ENCODE assay signal across 2 cellular contexts in genomic region chr12:7856516-7856915, GRCh38.
TF ChIP-seq lines count a peak whose summit lies in the region.

No MANE protein-coding gene starts in this region.

TF ChIP-seq in IMR-90, 13 proteins besides CTCF, POLR2A, EP300 and RAD21:
- no peak for TF ChIP-seq RCOR1 (IDR thresholded peaks at IDR 0.05; ENCODE audit: insufficient replicate concordance, low read length)
- no peak for TF ChIP-seq CEBPB (IDR thresholded peaks at IDR 0.05; ENCODE audit: low read depth, low read length)
- TF ChIP-seq ELK1 (IDR thresholded peaks at IDR 0.05; ENCODE audit: borderline replicate concordance, low read depth, low read length) = no peak
- no peak for TF ChIP-seq BHLHE40 (IDR thresholded peaks at IDR 0.05; ENCODE audit: low read depth, low read length)
- no peak for TF ChIP-seq NFE2L2 (IDR thresholded peaks at IDR 0.05; ENCODE audit: low read depth, low read length)
- TF ChIP-seq MXI1 (IDR thresholded peaks at IDR 0.05; ENCODE audit: borderline replicate concordance, low read depth, low read length) = no peak
- TF ChIP-seq SMC3 (IDR thresholded peaks at IDR 0.05; ENCODE audit: low read depth, low read length) = no peak
- TF ChIP-seq RFX5 (IDR thresholded peaks at IDR 0.05; ENCODE audit: low read depth, low read length) = no peak
- no peak for TF ChIP-seq MAZ (IDR thresholded peaks at IDR 0.05; ENCODE audit: borderline replicate concordance, low read depth, low read length)
- TF ChIP-seq FOS (IDR thresholded peaks at IDR 0.05; ENCODE audit: low read depth, low read length) = no peak
- TF ChIP-seq MAFK (IDR thresholded peaks at IDR 0.05; ENCODE audit: low read depth, low read length) = no peak
- TF ChIP-seq USF2 (IDR thresholded peaks at IDR 0.05; ENCODE audit: low read depth, low read length) = no peak
- TF ChIP-seq CHD1 (IDR thresholded peaks at IDR 0.05; ENCODE audit: low read depth, low read length) = no peak

TF ChIP-seq in H1, 55 proteins besides CTCF, POLR2A, EP300 and RAD21:
- TF ChIP-seq CBX5 (IDR thresholded peaks at IDR 0.05; ENCODE audit: low read depth, low read length) = no peak
- TF ChIP-seq CBX8 (IDR thresholded peaks at IDR 0.05; ENCODE audit: borderline replicate concordance, low read depth, low read length) = no peak
- TF ChIP-seq YY1 (IDR thresholded peaks at IDR 0.05; ENCODE audit: low read depth, low read length) = no peak
- no peak for TF ChIP-seq ATF2 (IDR thresholded peaks at IDR 0.05; ENCODE audit: low read length)
- no peak for TF ChIP-seq NRF1 (IDR thresholded peaks at IDR 0.05; ENCODE audit: low read depth, low read length)
- TF ChIP-seq PHF8 (conservative IDR thresholded peaks at IDR 0.05; ENCODE audit: low read depth, low read length) = no peak
- no peak for TF ChIP-seq GTF2F1 (IDR thresholded peaks at IDR 0.05; ENCODE audit: borderline replicate concordance, low read depth, low read length)
- TF ChIP-seq EZH2 (IDR thresholded peaks at IDR 0.05; ENCODE audit: low read depth, low read length, severe bottlenecking) = no peak
- TF ChIP-seq SAP30 (IDR thresholded peaks at IDR 0.05; ENCODE audit: insufficient read depth, insufficient replicate concordance, low read length) = no peak
- TF ChIP-seq TCF12 (IDR thresholded peaks at IDR 0.05; ENCODE audit: low read depth, low read length) = no peak
- no peak for TF ChIP-seq FOSL1 (IDR thresholded peaks at IDR 0.05; ENCODE audit: insufficient read depth, low read depth, low read length)
- TF ChIP-seq TBP (IDR thresholded peaks at IDR 0.05; ENCODE audit: low read depth, low read length) = no peak
- no peak for TF ChIP-seq JUN (IDR thresholded peaks at IDR 0.05; ENCODE audit: low read depth, low read length)
